In the genomic region with DNA sequence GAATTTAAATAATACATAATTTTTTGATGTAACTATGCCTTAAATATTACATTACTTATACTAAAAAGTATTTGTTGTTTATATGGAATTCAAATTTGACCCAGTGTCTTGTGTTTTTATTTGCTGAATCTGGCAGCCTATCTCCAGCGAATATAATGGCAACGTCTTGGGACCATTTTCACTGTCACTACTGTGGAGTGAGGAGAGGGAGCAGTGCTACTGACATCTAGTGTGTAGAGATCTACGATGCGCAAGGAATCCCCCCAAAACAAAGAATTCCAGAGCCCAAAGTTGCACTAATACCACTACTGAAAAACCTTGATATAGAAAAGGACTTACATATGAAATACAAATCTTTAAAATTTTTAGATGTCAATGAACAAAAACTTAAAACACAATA, we compare ENCODE assay signal across 33 cellular contexts.
"Had no signal": no experiment of that assay in that cellular context is flagged by ENCODE, and none has a peak within 500 bp of the region (broad histone marks: within the 10 kb centered on the region; RNA-seq: fewer than 3 reads in every experiment).

No MANE protein-coding gene starts in this region.

- H3K9me3 Mint-ChIP-seq: activated CD4-positive, alpha-beta memory T cell treated with anti-CD3 and anti-CD28 coated beads, Interleukin-2, amount 10 ng/mL, durations not matched to agents 7 days and 5 days; activated naive CD4-positive, alpha-beta T cell treated with anti-CD3 and anti-CD28 coated beads, Interleukin-2, amount 10 ng/mL, durations not matched to agents 7 days and 5 days; activated naive CD8-positive, alpha-beta T cell treated with anti-CD3 and anti-CD28 coated beads, Interleukin-2, amount 50 U/mL, for 24 hours had no signal

- H3K36me3 Mint-ChIP-seq: activated CD8-positive, alpha-beta memory T cell treated with anti-CD3 and anti-CD28 coated beads, Interleukin-2, amount 10 ng/mL, durations not matched to agents 7 days and 5 days; activated naive CD4-positive, alpha-beta T cell treated with anti-CD3 and anti-CD28 coated beads, Interleukin-2, amount 10 ng/mL, durations not matched to agents 7 days and 5 days; activated naive CD8-positive, alpha-beta T cell had no signal

- H3K4me3 ChIP-seq: Peyer's patch had no signal

- DNase-seq: activated CD4-positive, alpha-beta memory T cell treated with anti-CD3 and anti-CD28 coated beads, Interleukin-2, amount 10 ng/mL, durations not matched to agents 7 days and 5 days; activated CD4-positive, alpha-beta T cell treated with anti-CD3 and anti-CD28 coated beads for 1 hour; activated CD4-positive, alpha-beta T cell treated with anti-CD3 and anti-CD28 coated beads for 48 hours; activated CD4-positive, CD25-positive, alpha-beta regulatory T cell; activated CD8-positive, alpha-beta memory T cell treated with anti-CD3 and anti-CD28 coated beads for 24 hours; activated CD8-positive, alpha-beta memory T cell treated with anti-CD3 and anti-CD28 coated beads, Interleukin-2, amount 10 ng/mL, durations not matched to agents 7 days and 5 days; activated CD8-positive, alpha-beta memory T cell treated with anti-CD3 and anti-CD28 coated beads, Interleukin-2, amount 50 U/mL, for 48 hours; activated effector memory CD4-positive, alpha-beta T cell treated with Interleukin-2 at 50 U/mL for 16 hours; activated naive CD4-positive, alpha-beta T cell treated with anti-CD3 and anti-CD28 coated beads, Interleukin-2, amount 10 ng/mL, durations not matched to agents 7 days and 5 days; activated naive CD8-positive, alpha-beta T cell treated with anti-CD3 and anti-CD28 coated beads, Interleukin-2, amount 50 U/mL, for 24 hours; activated T-cell treated with anti-CD3 and anti-CD28 coated beads, Interleukin-2, amount 50 U/mL, for 48 hours; anterior cingulate cortex; brain microvascular endothelial cell; central memory CD4-positive, alpha-beta T cell; Karpas-422; NCI-H1105; NCI-H1417 treated with DMSO at 0.1 percent for 48 hours; NCI-H187 treated with DMSO at 0.1 percent for 48 hours; NCI-H2081 treated with DMSO at 0.1 percent for 48 hours; NCI-H226; NCI-H446 treated with DMSO at 0.1 percent for 48 hours; NCI-H69; NK-92 treated with Interleukin-12 subunit alpha and Interleukin-12 subunit beta, amount 100 ng/mL, for 24 hours; PC-3; Peyer's patch; RPMI8226; SW 1271; T-helper 1 cell; T-helper 2 cell; T-helper 9 cell had no signal

- H3K4me3 Mint-ChIP-seq: activated CD4-positive, alpha-beta memory T cell treated with anti-CD3 and anti-CD28 coated beads, Interleukin-2, amount 10 ng/mL, durations not matched to agents 7 days and 5 days; activated CD8-positive, alpha-beta memory T cell treated with anti-CD3 and anti-CD28 coated beads, Interleukin-2, amount 10 ng/mL, durations not matched to agents 7 days and 5 days; activated naive CD4-positive, alpha-beta T cell treated with anti-CD3 and anti-CD28 coated beads, Interleukin-2, amount 10 ng/mL, durations not matched to agents 7 days and 5 days; activated naive CD8-positive, alpha-beta T cell; activated naive CD8-positive, alpha-beta T cell treated with anti-CD3 and anti-CD28 coated beads, Interleukin-2, amount 50 U/mL, for 24 hours had no signal

- H3K27me3 Mint-ChIP-seq: activated CD4-positive, alpha-beta memory T cell treated with anti-CD3 and anti-CD28 coated beads, Interleukin-2, amount 10 ng/mL, durations not matched to agents 7 days and 5 days; activated CD8-positive, alpha-beta memory T cell treated with anti-CD3 and anti-CD28 coated beads, Interleukin-2, amount 10 ng/mL, durations not matched to agents 7 days and 5 days; activated naive CD4-positive, alpha-beta T cell treated with anti-CD3 and anti-CD28 coated beads, Interleukin-2, amount 10 ng/mL, durations not matched to agents 7 days and 5 days had no signal

- H3K4me1 ChIP-seq: Peyer's patch had no signal

- H3K4me1 Mint-ChIP-seq: activated CD4-positive, alpha-beta memory T cell treated with anti-CD3 and anti-CD28 coated beads, Interleukin-2, amount 10 ng/mL, durations not matched to agents 7 days and 5 days; activated CD8-positive, alpha-beta memory T cell treated with anti-CD3 and anti-CD28 coated beads, Interleukin-2, amount 10 ng/mL, durations not matched to agents 7 days and 5 days; activated naive CD4-positive, alpha-beta T cell treated with anti-CD3 and anti-CD28 coated beads, Interleukin-2, amount 10 ng/mL, durations not matched to agents 7 days and 5 days; activated naive CD8-positive, alpha-beta T cell treated with anti-CD3 and anti-CD28 coated beads, Interleukin-2, amount 50 U/mL, for 24 hours had no signal

- H3K27ac ChIP-seq: brain microvascular endothelial cell, Peyer's patch, VCaP had no signal

- H3K9me3 ChIP-seq: Peyer's patch had no signal

- ATAC-seq: activated CD8-positive, alpha-beta memory T cell treated with anti-CD3 and anti-CD28 coated beads, Interleukin-2, amount 10 ng/mL, durations not matched to agents 7 days and 5 days; activated naive CD8-positive, alpha-beta T cell treated with anti-CD3 and anti-CD28 coated beads, Interleukin-2, amount 50 U/mL, for 24 hours; PC-3; Right ventricle myocardium inferior had no signal

- H3K36me3 ChIP-seq: brain microvascular endothelial cell, Peyer's patch had no signal

- H3K27ac Mint-ChIP-seq: activated CD4-positive, alpha-beta memory T cell treated with anti-CD3 and anti-CD28 coated beads, Interleukin-2, amount 10 ng/mL, durations not matched to agents 7 days and 5 days; activated CD8-positive, alpha-beta memory T cell treated with anti-CD3 and anti-CD28 coated beads, Interleukin-2, amount 10 ng/mL, durations not matched to agents 7 days and 5 days; activated naive CD4-positive, alpha-beta T cell treated with anti-CD3 and anti-CD28 coated beads, Interleukin-2, amount 10 ng/mL, durations not matched to agents 7 days and 5 days; activated naive CD8-positive, alpha-beta T cell; activated naive CD8-positive, alpha-beta T cell treated with anti-CD3 and anti-CD28 coated beads, Interleukin-2, amount 50 U/mL, for 24 hours had no signal

- H3K27me3 ChIP-seq: brain microvascular endothelial cell, Peyer's patch had no signal
